2 cellular contexts compared by ENCODE assay signal in the genomic region with DNA sequence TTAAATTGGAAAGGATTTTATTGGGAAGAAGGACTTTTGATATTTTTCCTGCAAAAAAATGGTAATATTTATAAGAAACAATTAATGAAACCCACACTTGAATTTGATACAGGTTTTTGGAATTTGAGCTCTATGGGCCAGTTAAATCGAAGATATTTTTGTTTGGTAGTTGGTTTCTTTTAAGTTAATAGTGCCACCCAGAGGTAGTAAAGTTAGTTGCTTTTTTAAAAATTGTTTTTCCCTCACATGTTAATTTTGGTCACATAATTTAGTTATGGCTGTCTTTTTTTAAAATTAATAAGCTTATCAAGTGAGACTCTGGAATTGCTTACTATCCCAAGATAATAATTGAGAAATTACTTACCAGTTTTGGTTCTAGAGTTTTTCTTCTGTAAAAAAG.
TF ChIP-seq lines count a peak whose summit lies in the region.

No MANE protein-coding gene starts in this region.

TF ChIP-seq in GM12878, 131 proteins besides CTCF, POLR2A, EP300 and RAD21 (continued from another document):
- TF ChIP-seq RELA (IDR thresholded peaks at IDR 0.05; ENCODE audit: borderline replicate concordance, partially characterized antibody) (no peak), BCLAF1 (IDR thresholded peaks at IDR 0.05) (no peak), ZNF384 (IDR thresholded peaks at IDR 0.05; ENCODE audit: borderline replicate concordance, low read depth, low read length) (no peak), EZH2 (IDR thresholded peaks at IDR 0.05; ENCODE audit: borderline replicate concordance, control insufficient read depth, low read depth, low read length) (no peak), PML (IDR thresholded peaks at IDR 0.05; ENCODE audit: low read length) (no peak), MEF2B (IDR thresholded peaks at IDR 0.05; ENCODE audit: partially characterized antibody, poor library complexity, severe bottlenecking) (no peak), MYC (IDR thresholded peaks at IDR 0.05; ENCODE audit: insufficient read depth, insufficient read length, insufficient replicate concordance, low read length, severe bottlenecking) (no peak), IKZF2 (IDR thresholded peaks at IDR 0.05) (no peak)

TF ChIP-seq in neural cell, 6 proteins besides CTCF, POLR2A, EP300 and RAD21 (continued from another document):
- TF ChIP-seq MXI1 (conservative IDR thresholded peaks at IDR 0.05; ENCODE audit: poor library complexity, severe bottlenecking): no peak
- TF ChIP-seq, protein P1, sequence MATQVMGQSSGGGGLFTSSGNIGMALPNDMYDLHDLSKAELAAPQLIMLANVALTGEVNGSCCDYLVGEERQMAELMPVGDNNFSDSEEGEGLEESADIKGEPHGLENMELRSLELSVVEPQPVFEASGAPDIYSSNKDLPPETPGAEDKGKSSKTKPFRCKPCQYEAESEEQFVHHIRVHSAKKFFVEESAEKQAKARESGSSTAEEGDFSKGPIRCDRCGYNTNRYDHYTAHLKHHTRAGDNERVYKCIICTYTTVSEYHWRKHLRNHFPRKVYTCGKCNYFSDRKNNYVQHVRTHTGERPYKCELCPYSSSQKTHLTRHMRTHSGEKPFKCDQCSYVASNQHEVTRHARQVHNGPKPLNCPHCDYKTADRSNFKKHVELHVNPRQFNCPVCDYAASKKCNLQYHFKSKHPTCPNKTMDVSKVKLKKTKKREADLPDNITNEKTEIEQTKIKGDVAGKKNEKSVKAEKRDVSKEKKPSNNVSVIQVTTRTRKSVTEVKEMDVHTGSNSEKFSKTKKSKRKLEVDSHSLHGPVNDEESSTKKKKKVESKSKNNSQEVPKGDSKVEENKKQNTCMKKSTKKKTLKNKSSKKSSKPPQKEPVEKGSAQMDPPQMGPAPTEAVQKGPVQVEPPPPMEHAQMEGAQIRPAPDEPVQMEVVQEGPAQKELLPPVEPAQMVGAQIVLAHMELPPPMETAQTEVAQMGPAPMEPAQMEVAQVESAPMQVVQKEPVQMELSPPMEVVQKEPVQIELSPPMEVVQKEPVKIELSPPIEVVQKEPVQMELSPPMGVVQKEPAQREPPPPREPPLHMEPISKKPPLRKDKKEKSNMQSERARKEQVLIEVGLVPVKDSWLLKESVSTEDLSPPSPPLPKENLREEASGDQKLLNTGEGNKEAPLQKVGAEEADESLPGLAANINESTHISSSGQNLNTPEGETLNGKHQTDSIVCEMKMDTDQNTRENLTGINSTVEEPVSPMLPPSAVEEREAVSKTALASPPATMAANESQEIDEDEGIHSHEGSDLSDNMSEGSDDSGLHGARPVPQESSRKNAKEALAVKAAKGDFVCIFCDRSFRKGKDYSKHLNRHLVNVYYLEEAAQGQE (IDR thresholded peaks at IDR 0.05; ENCODE audit: borderline replicate concordance): no peak
